ENCODE assay signal across 8 cellular contexts in genomic region chr14:33839193-33840076, GRCh38.
DNase-seq lines count a peak whose midpoint lies in the region; ATAC-seq and TF ChIP-seq lines count a peak whose summit lies in the region.

No MANE protein-coding gene starts in this region.

- no peaks in the 10 kb centered on the region for H3K79me2 ChIP-seq in parathyroid adenoma

- no peak overlapping the region for H3K4me2 ChIP-seq in parathyroid adenoma (ENCODE audit: low read length)

- peak; percentile 57 for DNase-seq in ELR (ENCODE audit: low read depth)
- DNase-seq in HK-2 (ENCODE audit: unreplicated experiment), result peak; percentile 31
- peak; percentile 2 for DNase-seq in NOMO-1 treated with dmso at 0.1 percent for 144 hours (lab: John Stamatoyannopoulos, UW; ENCODE audit: unreplicated experiment)
- peak; percentile 50 to 53 for DNase-seq in activated T-cell treated with anti-CD3 and anti-CD28 coated beads, Interleukin-2, amount 50 U/mL, for 72 hours
- DNase-seq in fibroblast of villous mesenchyme (ENCODE audit: low read depth), result peak; percentile 53

- no peaks in the 10 kb centered on the region for H3K4me1 Mint-ChIP-seq in activated T-cell treated with anti-CD3 and anti-CD28 coated beads, Interleukin-2, amount 50 U/mL, for 72 hours (ENCODE audit: low read depth)

- no peaks in the 10 kb centered on the region for H3K27me3 Mint-ChIP-seq in activated T-cell treated with anti-CD3 and anti-CD28 coated beads, Interleukin-2, amount 50 U/mL, for 72 hours (ENCODE audit: low read depth)

- no peak overlapping the region for H3K9ac ChIP-seq in parathyroid adenoma

- peak; percentile 81 for TF ChIP-seq CTCF in fibroblast of villous mesenchyme (IDR thresholded peaks at IDR 0.05; ENCODE audit: insufficient read depth, low read depth, low read length)
- peak; percentile 75 for TF ChIP-seq CTCF in parathyroid adenoma (IDR thresholded peaks at IDR 0.05)

- H3K36me3 Mint-ChIP-seq in activated T-cell treated with anti-CD3 and anti-CD28 coated beads, Interleukin-2, amount 50 U/mL, for 72 hours (ENCODE audit: insufficient read depth in 2 of 2), result no peaks in the 10 kb centered on the region

- H3K27me3 ChIP-seq in parathyroid adenoma (ENCODE audit: control insufficient read depth, insufficient read depth, low read length), result no peaks in the 10 kb centered on the region

- peak in 1 of 2 donors; percentile 29 for ATAC-seq in activated T-cell treated with anti-CD3 and anti-CD28 coated beads, Interleukin-2, amount 50 U/mL, for 72 hours (replicated peaks in 1 of 2)
- ATAC-seq in HG03571 (IDR thresholded peaks at IDR 0.05; ENCODE audit: unreplicated experiment) (no peak), HG03442 (IDR thresholded peaks at IDR 0.05; ENCODE audit: unreplicated experiment) (no peak)

- H3K27ac ChIP-seq in parathyroid adenoma, result no peak overlapping the region

- no peaks in the 10 kb centered on the region for H3K36me3 ChIP-seq in parathyroid adenoma (ENCODE audit: control insufficient read depth, insufficient read depth, low read length)

- H3K4me3 Mint-ChIP-seq in activated T-cell treated with anti-CD3 and anti-CD28 coated beads, Interleukin-2, amount 50 U/mL, for 72 hours, result no peak overlapping the region

- H3K9me3 Mint-ChIP-seq in activated T-cell treated with anti-CD3 and anti-CD28 coated beads, Interleukin-2, amount 50 U/mL, for 72 hours, result no peaks in the 10 kb centered on the region

- no peaks in the 10 kb centered on the region for H3K4me1 ChIP-seq in parathyroid adenoma

- H3K4me3 ChIP-seq in fibroblast of villous mesenchyme (ENCODE audit: low read depth, low read length) (no peak overlapping the region), parathyroid adenoma (ENCODE audit: low read depth, low read length) (no peak overlapping the region)

- H3K9me3 ChIP-seq in parathyroid adenoma (ENCODE audit: control insufficient read depth, low read length), result no peaks in the 10 kb centered on the region

- H2AFZ ChIP-seq in parathyroid adenoma, result peak overlapping the region; percentile 15

- no peak overlapping the region for H3K27ac Mint-ChIP-seq in activated T-cell treated with anti-CD3 and anti-CD28 coated beads, Interleukin-2, amount 50 U/mL, for 72 hours

Comparison
In these comparisons a context has a peak if more than half of its experiments do, and no peak if none do; other contexts are left out.
1. DNase-seq: peak in every context shown above with its lines; median percentile 57 in ELR; 53 in fibroblast of villous mesenchyme; 52 in activated T-cell treated with anti-CD3 and anti-CD28 coated beads, Interleukin-2, amount 50 U/mL, for 72 hours; 31 in HK-2; 2 in NOMO-1 treated with dmso at 0.1 percent for 144 hours.